1 cellular context compared by ENCODE assay signal in the genomic region with DNA sequence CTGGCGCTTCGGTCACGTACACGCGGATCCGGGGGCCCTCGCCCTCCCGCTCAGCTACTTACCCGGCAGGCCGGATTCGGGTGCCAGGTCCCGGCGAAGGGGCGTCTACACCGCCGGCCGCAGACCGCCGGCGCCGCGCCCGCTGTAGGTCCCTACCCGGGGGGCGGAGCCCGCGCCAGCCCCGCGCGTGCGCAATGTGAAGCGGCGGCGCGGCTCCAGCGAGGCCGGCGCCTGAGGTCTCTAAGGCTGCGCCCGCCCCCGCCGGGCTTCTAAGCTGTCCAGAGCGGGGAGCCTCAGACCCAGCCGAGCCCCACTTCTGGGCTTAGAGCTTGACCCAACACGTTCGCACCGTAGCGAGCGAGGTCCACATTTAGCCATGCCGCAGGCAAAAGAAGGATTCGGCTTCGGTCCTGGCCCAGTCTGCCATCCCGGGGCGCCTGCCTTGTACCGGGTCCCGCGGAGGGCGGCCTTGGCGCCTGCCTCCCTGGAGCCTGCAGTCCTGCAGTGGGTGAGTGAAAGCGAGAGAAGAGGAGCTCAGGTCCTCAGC.
TF ChIP-seq lines count a peak whose summit lies in the region.

A gene with protein sequence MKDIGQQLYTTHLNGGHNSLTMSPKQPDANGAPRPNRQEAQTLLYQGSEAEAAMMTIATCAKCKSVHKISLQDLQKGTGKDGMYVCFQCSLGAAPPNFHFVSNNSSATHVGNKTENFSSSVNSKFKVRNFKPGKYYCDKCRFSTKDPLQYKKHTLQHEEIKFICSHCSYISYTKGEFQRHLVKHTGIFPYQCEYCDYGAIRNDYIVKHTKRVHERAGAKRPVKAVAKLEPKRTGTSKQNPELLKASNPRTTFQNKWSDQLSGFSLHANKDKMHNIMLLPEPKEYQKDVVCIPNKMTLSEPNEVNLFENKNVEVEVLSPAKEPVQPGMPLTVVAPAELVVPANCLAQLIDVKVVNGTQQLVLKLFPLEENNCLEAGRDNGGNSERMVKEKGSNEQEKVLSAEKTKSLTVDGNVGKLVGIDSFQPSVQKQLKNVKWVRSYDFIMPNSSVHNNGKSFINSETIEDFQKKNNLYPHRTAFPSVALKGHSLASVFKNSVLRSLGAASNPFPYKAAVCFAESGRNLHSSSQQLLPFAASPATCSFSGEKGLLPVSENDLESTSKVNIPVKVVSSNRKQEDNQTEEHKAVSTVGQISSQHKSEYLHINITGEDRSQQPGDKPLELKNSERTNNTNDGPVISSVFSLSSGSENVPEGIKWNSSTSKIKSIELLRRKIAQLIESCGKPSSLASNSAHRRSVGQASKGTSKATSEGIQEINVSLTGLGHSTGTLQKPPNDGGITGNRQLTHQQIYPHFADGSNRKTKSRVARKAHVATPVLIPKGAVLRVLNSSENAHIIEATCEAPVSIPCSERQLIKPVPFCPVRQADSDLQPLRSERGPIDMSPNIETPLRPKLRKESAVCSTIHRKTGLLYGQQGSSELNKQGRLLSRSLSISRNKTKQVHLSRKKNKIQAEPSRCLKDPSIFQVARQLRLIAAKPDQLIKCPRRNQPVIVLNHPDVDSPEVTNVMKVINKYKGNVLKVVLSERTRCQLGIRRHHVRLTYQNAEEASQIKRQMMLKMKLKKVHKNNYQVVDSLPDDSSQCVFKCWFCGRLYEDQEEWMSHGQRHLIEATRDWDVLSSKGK (minus strand): TSS at position 172 of the 547 bp plus-strand sequence. CDS start 11,098 bp downstream, outside the sequence.

TF ChIP-seq in K562, 482 proteins besides CTCF, POLR2A, EP300 and RAD21 (continues in another document):
- TF ChIP-seq ATF1 (CRISPR knock-in tag; IDR thresholded peaks at IDR 0.05), result no peak
- no peak for TF ChIP-seq ATF1 (tag; IDR thresholded peaks at IDR 0.05)
- TF ChIP-seq CBFB (CRISPR knock-in tag; IDR thresholded peaks at IDR 0.05), result no peak
- TF ChIP-seq, protein P1, sequence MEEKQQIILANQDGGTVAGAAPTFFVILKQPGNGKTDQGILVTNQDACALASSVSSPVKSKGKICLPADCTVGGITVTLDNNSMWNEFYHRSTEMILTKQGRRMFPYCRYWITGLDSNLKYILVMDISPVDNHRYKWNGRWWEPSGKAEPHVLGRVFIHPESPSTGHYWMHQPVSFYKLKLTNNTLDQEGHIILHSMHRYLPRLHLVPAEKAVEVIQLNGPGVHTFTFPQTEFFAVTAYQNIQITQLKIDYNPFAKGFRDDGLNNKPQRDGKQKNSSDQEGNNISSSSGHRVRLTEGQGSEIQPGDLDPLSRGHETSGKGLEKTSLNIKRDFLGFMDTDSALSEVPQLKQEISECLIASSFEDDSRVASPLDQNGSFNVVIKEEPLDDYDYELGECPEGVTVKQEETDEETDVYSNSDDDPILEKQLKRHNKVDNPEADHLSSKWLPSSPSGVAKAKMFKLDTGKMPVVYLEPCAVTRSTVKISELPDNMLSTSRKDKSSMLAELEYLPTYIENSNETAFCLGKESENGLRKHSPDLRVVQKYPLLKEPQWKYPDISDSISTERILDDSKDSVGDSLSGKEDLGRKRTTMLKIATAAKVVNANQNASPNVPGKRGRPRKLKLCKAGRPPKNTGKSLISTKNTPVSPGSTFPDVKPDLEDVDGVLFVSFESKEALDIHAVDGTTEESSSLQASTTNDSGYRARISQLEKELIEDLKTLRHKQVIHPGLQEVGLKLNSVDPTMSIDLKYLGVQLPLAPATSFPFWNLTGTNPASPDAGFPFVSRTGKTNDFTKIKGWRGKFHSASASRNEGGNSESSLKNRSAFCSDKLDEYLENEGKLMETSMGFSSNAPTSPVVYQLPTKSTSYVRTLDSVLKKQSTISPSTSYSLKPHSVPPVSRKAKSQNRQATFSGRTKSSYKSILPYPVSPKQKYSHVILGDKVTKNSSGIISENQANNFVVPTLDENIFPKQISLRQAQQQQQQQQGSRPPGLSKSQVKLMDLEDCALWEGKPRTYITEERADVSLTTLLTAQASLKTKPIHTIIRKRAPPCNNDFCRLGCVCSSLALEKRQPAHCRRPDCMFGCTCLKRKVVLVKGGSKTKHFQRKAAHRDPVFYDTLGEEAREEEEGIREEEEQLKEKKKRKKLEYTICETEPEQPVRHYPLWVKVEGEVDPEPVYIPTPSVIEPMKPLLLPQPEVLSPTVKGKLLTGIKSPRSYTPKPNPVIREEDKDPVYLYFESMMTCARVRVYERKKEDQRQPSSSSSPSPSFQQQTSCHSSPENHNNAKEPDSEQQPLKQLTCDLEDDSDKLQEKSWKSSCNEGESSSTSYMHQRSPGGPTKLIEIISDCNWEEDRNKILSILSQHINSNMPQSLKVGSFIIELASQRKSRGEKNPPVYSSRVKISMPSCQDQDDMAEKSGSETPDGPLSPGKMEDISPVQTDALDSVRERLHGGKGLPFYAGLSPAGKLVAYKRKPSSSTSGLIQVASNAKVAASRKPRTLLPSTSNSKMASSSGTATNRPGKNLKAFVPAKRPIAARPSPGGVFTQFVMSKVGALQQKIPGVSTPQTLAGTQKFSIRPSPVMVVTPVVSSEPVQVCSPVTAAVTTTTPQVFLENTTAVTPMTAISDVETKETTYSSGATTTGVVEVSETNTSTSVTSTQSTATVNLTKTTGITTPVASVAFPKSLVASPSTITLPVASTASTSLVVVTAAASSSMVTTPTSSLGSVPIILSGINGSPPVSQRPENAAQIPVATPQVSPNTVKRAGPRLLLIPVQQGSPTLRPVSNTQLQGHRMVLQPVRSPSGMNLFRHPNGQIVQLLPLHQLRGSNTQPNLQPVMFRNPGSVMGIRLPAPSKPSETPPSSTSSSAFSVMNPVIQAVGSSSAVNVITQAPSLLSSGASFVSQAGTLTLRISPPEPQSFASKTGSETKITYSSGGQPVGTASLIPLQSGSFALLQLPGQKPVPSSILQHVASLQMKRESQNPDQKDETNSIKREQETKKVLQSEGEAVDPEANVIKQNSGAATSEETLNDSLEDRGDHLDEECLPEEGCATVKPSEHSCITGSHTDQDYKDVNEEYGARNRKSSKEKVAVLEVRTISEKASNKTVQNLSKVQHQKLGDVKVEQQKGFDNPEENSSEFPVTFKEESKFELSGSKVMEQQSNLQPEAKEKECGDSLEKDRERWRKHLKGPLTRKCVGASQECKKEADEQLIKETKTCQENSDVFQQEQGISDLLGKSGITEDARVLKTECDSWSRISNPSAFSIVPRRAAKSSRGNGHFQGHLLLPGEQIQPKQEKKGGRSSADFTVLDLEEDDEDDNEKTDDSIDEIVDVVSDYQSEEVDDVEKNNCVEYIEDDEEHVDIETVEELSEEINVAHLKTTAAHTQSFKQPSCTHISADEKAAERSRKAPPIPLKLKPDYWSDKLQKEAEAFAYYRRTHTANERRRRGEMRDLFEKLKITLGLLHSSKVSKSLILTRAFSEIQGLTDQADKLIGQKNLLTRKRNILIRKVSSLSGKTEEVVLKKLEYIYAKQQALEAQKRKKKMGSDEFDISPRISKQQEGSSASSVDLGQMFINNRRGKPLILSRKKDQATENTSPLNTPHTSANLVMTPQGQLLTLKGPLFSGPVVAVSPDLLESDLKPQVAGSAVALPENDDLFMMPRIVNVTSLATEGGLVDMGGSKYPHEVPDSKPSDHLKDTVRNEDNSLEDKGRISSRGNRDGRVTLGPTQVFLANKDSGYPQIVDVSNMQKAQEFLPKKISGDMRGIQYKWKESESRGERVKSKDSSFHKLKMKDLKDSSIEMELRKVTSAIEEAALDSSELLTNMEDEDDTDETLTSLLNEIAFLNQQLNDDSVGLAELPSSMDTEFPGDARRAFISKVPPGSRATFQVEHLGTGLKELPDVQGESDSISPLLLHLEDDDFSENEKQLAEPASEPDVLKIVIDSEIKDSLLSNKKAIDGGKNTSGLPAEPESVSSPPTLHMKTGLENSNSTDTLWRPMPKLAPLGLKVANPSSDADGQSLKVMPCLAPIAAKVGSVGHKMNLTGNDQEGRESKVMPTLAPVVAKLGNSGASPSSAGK (IDR thresholded peaks at IDR 0.05), result peak; percentile 44
- no peak for TF ChIP-seq CC2D1A (IDR thresholded peaks at IDR 0.05)
- TF ChIP-seq, protein P2, sequence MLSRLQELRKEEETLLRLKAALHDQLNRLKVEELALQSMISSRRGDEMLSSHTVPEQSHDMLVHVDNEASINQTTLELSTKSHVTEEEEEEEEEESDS (CRISPR knock-in tag; IDR thresholded peaks at IDR 0.05), result no peak
- TF ChIP-seq KDM2B (CRISPR knock-in tag; IDR thresholded peaks at IDR 0.05), result 0 out of 2 replicates have a peak, but pooled peaks have one; percentile 41
- peak; percentile 29 for TF ChIP-seq PCBP1 (IDR thresholded peaks at IDR 0.05; ENCODE audit: low read depth, low read length, poor library complexity, severe bottlenecking)
- TF ChIP-seq GABPB1 (CRISPR knock-in tag; IDR thresholded peaks at IDR 0.05), result peak; percentile 43; the same call in 1 of the 2 replicates
- peak; percentile 93 for TF ChIP-seq NRF1 (conservative IDR thresholded peaks at IDR 0.05 in 1 of 2, IDR thresholded peaks at IDR 0.05 in 1 of 2)
- TF ChIP-seq, protein P3, sequence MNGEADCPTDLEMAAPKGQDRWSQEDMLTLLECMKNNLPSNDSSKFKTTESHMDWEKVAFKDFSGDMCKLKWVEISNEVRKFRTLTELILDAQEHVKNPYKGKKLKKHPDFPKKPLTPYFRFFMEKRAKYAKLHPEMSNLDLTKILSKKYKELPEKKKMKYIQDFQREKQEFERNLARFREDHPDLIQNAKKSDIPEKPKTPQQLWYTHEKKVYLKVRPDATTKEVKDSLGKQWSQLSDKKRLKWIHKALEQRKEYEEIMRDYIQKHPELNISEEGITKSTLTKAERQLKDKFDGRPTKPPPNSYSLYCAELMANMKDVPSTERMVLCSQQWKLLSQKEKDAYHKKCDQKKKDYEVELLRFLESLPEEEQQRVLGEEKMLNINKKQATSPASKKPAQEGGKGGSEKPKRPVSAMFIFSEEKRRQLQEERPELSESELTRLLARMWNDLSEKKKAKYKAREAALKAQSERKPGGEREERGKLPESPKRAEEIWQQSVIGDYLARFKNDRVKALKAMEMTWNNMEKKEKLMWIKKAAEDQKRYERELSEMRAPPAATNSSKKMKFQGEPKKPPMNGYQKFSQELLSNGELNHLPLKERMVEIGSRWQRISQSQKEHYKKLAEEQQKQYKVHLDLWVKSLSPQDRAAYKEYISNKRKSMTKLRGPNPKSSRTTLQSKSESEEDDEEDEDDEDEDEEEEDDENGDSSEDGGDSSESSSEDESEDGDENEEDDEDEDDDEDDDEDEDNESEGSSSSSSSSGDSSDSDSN (IDR thresholded peaks at IDR 0.05; ENCODE audit: borderline replicate concordance in 1 of 2, low read depth in 2 of 2, low read length in 2 of 2), result 0 out of 4 replicates have a peak, but pooled peaks of 1 of the 2 experiments have one; percentile 35
- peak; percentile 90 for TF ChIP-seq ZSCAN29 (IDR thresholded peaks at IDR 0.05)
- TF ChIP-seq, protein P4, sequence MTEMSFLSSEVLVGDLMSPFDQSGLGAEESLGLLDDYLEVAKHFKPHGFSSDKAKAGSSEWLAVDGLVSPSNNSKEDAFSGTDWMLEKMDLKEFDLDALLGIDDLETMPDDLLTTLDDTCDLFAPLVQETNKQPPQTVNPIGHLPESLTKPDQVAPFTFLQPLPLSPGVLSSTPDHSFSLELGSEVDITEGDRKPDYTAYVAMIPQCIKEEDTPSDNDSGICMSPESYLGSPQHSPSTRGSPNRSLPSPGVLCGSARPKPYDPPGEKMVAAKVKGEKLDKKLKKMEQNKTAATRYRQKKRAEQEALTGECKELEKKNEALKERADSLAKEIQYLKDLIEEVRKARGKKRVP (CRISPR knock-in tag; IDR thresholded peaks at IDR 0.05), result no peak
- TF ChIP-seq BACH1 (tag; IDR thresholded peaks at IDR 0.05), result no peak
- no peak for TF ChIP-seq ZNF316 (IDR thresholded peaks at IDR 0.05)
- TF ChIP-seq, protein P5, sequence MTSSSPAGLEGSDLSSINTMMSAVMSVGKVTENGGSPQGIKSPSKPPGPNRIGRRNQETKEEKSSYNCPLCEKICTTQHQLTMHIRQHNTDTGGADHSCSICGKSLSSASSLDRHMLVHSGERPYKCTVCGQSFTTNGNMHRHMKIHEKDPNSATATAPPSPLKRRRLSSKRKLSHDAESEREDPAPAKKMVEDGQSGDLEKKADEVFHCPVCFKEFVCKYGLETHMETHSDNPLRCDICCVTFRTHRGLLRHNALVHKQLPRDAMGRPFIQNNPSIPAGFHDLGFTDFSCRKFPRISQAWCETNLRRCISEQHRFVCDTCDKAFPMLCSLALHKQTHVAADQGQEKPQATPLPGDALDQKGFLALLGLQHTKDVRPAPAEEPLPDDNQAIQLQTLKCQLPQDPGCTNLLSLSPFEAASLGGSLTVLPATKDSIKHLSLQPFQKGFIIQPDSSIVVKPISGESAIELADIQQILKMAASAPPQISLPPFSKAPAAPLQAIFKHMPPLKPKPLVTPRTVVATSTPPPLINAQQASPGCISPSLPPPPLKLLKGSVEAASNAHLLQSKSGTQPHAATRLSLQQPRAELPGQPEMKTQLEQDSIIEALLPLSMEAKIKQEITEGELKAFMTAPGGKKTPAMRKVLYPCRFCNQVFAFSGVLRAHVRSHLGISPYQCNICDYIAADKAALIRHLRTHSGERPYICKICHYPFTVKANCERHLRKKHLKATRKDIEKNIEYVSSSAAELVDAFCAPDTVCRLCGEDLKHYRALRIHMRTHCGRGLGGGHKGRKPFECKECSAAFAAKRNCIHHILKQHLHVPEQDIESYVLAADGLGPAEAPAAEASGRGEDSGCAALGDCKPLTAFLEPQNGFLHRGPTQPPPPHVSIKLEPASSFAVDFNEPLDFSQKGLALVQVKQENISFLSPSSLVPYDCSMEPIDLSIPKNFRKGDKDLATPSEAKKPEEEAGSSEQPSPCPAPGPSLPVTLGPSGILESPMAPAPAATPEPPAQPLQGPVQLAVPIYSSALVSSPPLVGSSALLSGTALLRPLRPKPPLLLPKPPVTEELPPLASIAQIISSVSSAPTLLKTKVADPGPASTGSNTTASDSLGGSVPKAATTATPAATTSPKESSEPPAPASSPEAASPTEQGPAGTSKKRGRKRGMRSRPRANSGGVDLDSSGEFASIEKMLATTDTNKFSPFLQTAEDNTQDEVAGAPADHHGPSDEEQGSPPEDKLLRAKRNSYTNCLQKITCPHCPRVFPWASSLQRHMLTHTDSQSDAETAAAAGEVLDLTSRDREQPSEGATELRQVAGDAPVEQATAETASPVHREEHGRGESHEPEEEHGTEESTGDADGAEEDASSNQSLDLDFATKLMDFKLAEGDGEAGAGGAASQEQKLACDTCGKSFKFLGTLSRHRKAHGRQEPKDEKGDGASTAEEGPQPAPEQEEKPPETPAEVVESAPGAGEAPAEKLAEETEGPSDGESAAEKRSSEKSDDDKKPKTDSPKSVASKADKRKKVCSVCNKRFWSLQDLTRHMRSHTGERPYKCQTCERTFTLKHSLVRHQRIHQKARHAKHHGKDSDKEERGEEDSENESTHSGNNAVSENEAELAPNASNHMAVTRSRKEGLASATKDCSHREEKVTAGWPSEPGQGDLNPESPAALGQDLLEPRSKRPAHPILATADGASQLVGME (CRISPR knock-in tag; IDR thresholded peaks at IDR 0.05), result 0 out of 2 replicates have a peak, but pooled peaks have one; percentile 78
- TF ChIP-seq SPI1 (IDR thresholded peaks at IDR 0.05; ENCODE audit: borderline replicate concordance, low read depth, low read length), result no peak
- TF ChIP-seq CHD1 (IDR thresholded peaks at IDR 0.05; ENCODE audit: low read length), result no peak
- TF ChIP-seq MEIS2 (IDR thresholded peaks at IDR 0.05; ENCODE audit: partially characterized antibody), result peak; percentile 62
- peak; percentile 55 for TF ChIP-seq POLR2G (IDR thresholded peaks at IDR 0.05; ENCODE audit: low read depth, low read length)
- peak; percentile 68 for TF ChIP-seq EGR1 (conservative IDR thresholded peaks at IDR 0.05)
- no peak for TF ChIP-seq HNRNPK (IDR thresholded peaks at IDR 0.05; ENCODE audit: low read depth, low read length, poor library complexity, severe bottlenecking)
- 0 out of 2 replicates have a peak, but pooled peaks have one; percentile 19 for TF ChIP-seq RB1 (IDR thresholded peaks at IDR 0.05; ENCODE audit: low read depth)
- peak in 1 of 2 experiments; percentile 11; a peak in 1 of 4 replicates for TF ChIP-seq MAZ (CRISPR knock-in tag; conservative IDR thresholded peaks at IDR 0.05 in 1 of 2, IDR thresholded peaks at IDR 0.05 in 1 of 2)
- TF ChIP-seq L3MBTL2 (IDR thresholded peaks at IDR 0.05), result peak; percentile 61; the same call in 1 of the 2 replicates
- peak; percentile 58 for TF ChIP-seq TAF1 (IDR thresholded peaks at IDR 0.05; ENCODE audit: control insufficient read depth, extremely low read depth, insufficient read depth, low read length, severe bottlenecking)
- peak; percentile 54; the same call in 1 of the 2 replicates for TF ChIP-seq ZFX (CRISPR knock-in tag; IDR thresholded peaks at IDR 0.05)
- TF ChIP-seq ZNF212 (CRISPR knock-in tag; IDR thresholded peaks at IDR 0.05), result 0 out of 2 replicates have a peak, but pooled peaks have one; percentile 62
